In genomic region chr1:232562855-232563510, GRCh38 we compare ENCODE assay signal across 13 cellular contexts.
"Had no signal": no experiment of that assay in that cellular context is flagged by ENCODE, and none has a peak within 500 bp of the region (broad histone marks: within the 10 kb centered on the region; RNA-seq: fewer than 3 reads in every experiment).

No MANE protein-coding gene starts in this region.

- DNase-seq: activated CD4-positive, alpha-beta T cell treated with anti-CD3 and anti-CD28 coated beads, Interleukin-2, amount 10 ng/mL, durations not matched to agents 24 days and 14 days; activated CD4-positive, CD25-positive, alpha-beta regulatory T cell; activated CD8-positive, alpha-beta T cell treated with anti-CD3 and anti-CD28 coated beads, Interleukin-2, amount 10 ng/mL, durations not matched to agents 7 days and 5 days; activated naive CD8-positive, alpha-beta T cell treated with anti-CD3 and anti-CD28 coated beads for 36 hours; foreskin melanocyte; kidney glomerular epithelial cell; midbrain; small intestine; stimulated activated CD4-positive, alpha-beta T cell treated with anti-CD3 and anti-CD28 coated beads, Interleukin-4, amount 100 ng/mL, for 24 hours; stimulated activated naive CD4-positive, alpha-beta T cell; tibial artery had no signal

- H3K36me3 ChIP-seq: neutrophil, tibial artery had no signal

- H3K4me3 ChIP-seq: coronary artery, tibial artery had no signal

- H3K9me3 ChIP-seq: neutrophil, tibial artery had no signal

- H3K27ac ChIP-seq: coronary artery, neutrophil, tibial artery had no signal

- ATAC-seq: activated CD8-positive, alpha-beta T cell treated with anti-CD3 and anti-CD28 coated beads, Interleukin-2, amount 10 ng/mL, durations not matched to agents 7 days and 5 days had no signal

- H3K27me3 ChIP-seq: neutrophil, tibial artery had no signal
